15 cellular contexts compared by ENCODE assay signal in genomic region chr22:39284142-39284980, GRCh38. TPM values are rescaled to one million over a fixed set of nuclear protein-coding genes. Genes with fewer than 3 reads are reported as not detected.
A peak's percentile ranks its signal among the peaks of the same experiment; 100 is the strongest.
DNase-seq lines count a peak whose midpoint lies in the region; ATAC-seq and TF ChIP-seq lines count a peak whose summit lies in the region.
"Had no signal": no experiment of that assay in that cellular context is flagged by ENCODE, and none has a peak within 500 bp of the region (broad histone marks: within the 10 kb centered on the region; RNA-seq: fewer than 3 reads in every experiment).

No MANE protein-coding gene starts in this region.

- H3K27me3 ChIP-seq in left lung (peaks cover 0 to 9% of the 10 kb centered on the region in 2 donors), subcutaneous abdominal adipose tissue (ENCODE audit: control insufficient read depth in 5 of 5, insufficient read depth in 4 of 5, low read length in 5 of 5) (no peaks in the 10 kb centered on the region), Caco-2 (replicated peaks; ENCODE audit: control insufficient read depth, insufficient read depth, low read length) (no peaks in the 10 kb centered on the region)

- H3K27ac ChIP-seq in left lung (peak overlapping the region; percentile 53 to 80), subcutaneous abdominal adipose tissue (ENCODE audit: low read depth, low read length) (peak overlapping the region; percentile 77)
- H3K27ac ChIP-seq: KMS-11 had no signal

- no peaks in the 10 kb centered on the region for H3K36me3 ChIP-seq in left lung
- no peaks in the 10 kb centered on the region for H3K36me3 ChIP-seq in subcutaneous abdominal adipose tissue (ENCODE audit: control insufficient read depth in 5 of 5, insufficient read depth in 5 of 5, low read length in 5 of 5)
- H3K36me3 ChIP-seq in Caco-2 (ENCODE audit: control insufficient read depth, insufficient read depth, low read length) = no peaks in the 10 kb centered on the region
- H3K36me3 ChIP-seq: HAP-1 had no signal

- TF ChIP-seq CTCF in chondrocyte (IDR thresholded peaks at IDR 0.05) (no peak), left lung (IDR thresholded peaks at IDR 0.05) (no peak), Caco-2 (IDR thresholded peaks at IDR 0.05; ENCODE audit: insufficient read depth in 1 of 2, low read depth in 1 of 2, low read length in 1 of 2, severe bottlenecking in 1 of 2, unreplicated experiment in 1 of 2) (no peak)

- no peaks in the 10 kb centered on the region for H3K27me3 Mint-ChIP-seq in chondrocyte (ENCODE audit: low read depth)
- peaks cover 1% of the 10 kb centered on the region for H3K27me3 Mint-ChIP-seq in activated naive CD8-positive, alpha-beta T cell treated with anti-CD3 and anti-CD28 coated beads for 36 hours
- H3K27me3 Mint-ChIP-seq in Caco-2 (ENCODE audit: insufficient read depth, unreplicated experiment) = no peaks in the 10 kb centered on the region

- H3K4me1 ChIP-seq in left lung (peaks cover 3 to 63% of the 10 kb centered on the region in 2 donors), subcutaneous abdominal adipose tissue (ENCODE audit: control insufficient read depth in 5 of 5, insufficient read depth in 5 of 5, low read length in 5 of 5) (peaks cover 2 to 67% (median 38%) of the 10 kb centered on the region in 5 donors), Caco-2 (0 out of 2 replicates have a peak, but pooled peaks cover 8% of the 10 kb centered on the region)

- peaks cover 0 to 11% of the 10 kb centered on the region in 2 donors for H3K9me3 ChIP-seq in left lung
- peaks cover 0 to 13% (median 9%) of the 10 kb centered on the region in 5 donors for H3K9me3 ChIP-seq in subcutaneous abdominal adipose tissue (ENCODE audit: control insufficient read depth in 5 of 5, low read length in 5 of 5)
- no peaks in the 10 kb centered on the region for H3K9me3 ChIP-seq in Caco-2
- H3K9me3 ChIP-seq: HAP-1 had no signal

- BruUV-seq in Caco-2 (replicated peaks; lab: Mats Ljungman, UMichigan) = no TSS peak

- no peak for ATAC-seq in left lung

- intact Hi-C loops in left lung (cut with DNase I) (no loop called here), Caco-2 (cut with micrococcal nuclease; ENCODE audit: unreplicated experiment) (no loop called here)

- H3K9ac ChIP-seq in subcutaneous abdominal adipose tissue (ENCODE audit: low read length in 5 of 5) = no peak overlapping the region
- H3K9ac ChIP-seq: KMS-11 had no signal

- H3K9me3 Mint-ChIP-seq in chondrocyte (ENCODE audit: low read depth) (no peaks in the 10 kb centered on the region), Caco-2 (ENCODE audit: unreplicated experiment) (peaks cover 10% of the 10 kb centered on the region)
- no peaks in the 10 kb centered on the region for H3K9me3 Mint-ChIP-seq in activated naive CD8-positive, alpha-beta T cell treated with anti-CD3 and anti-CD28 coated beads for 36 hours
- H3K9me3 Mint-ChIP-seq: natural killer cell treated with Interleukin-12 subunit alpha and Interleukin-12 subunit beta and Interleukin-15 and Interleukin-18, amount 100 ng/mL, for 72 hours had no signal

- peaks cover 2% of the 10 kb centered on the region for H3K36me3 Mint-ChIP-seq in chondrocyte (ENCODE audit: low read depth)
- H3K36me3 Mint-ChIP-seq in activated naive CD8-positive, alpha-beta T cell treated with anti-CD3 and anti-CD28 coated beads for 36 hours = peaks cover 3% of the 10 kb centered on the region
- peaks cover 5% of the 10 kb centered on the region for H3K36me3 Mint-ChIP-seq in Caco-2 (ENCODE audit: insufficient read depth, unreplicated experiment)

- POLR2A ChIA-PET in Caco-2 (lab: Charles Lee) = no interaction called here

- peaks cover 19% of the 10 kb centered on the region for H3K4me1 Mint-ChIP-seq in chondrocyte (ENCODE audit: low read depth)
- H3K4me1 Mint-ChIP-seq in activated naive CD8-positive, alpha-beta T cell treated with anti-CD3 and anti-CD28 coated beads for 36 hours = peaks cover 6% of the 10 kb centered on the region
- H3K4me1 Mint-ChIP-seq in Caco-2 (ENCODE audit: low read depth, unreplicated experiment) = no peaks in the 10 kb centered on the region

- H3K27ac Mint-ChIP-seq in chondrocyte (ENCODE audit: unreplicated experiment) = no peak overlapping the region
- no peak overlapping the region for H3K27ac Mint-ChIP-seq in activated naive CD8-positive, alpha-beta T cell treated with anti-CD3 and anti-CD28 coated beads for 36 hours
- no peak overlapping the region for H3K27ac Mint-ChIP-seq in Caco-2 (ENCODE audit: unreplicated experiment)
- H3K27ac Mint-ChIP-seq: B cell; natural killer cell treated with Interleukin-12 subunit alpha and Interleukin-12 subunit beta and Interleukin-15 and Interleukin-18, amount 100 ng/mL, for 72 hours had no signal

- H3K4me3 ChIP-seq in left lung (no peak overlapping the region), subcutaneous abdominal adipose tissue (ENCODE audit: low read depth in 1 of 5, low read length in 5 of 5) (no peak overlapping the region), Caco-2 (ENCODE audit: low read depth, low read length) (no peak overlapping the region)
- H3K4me3 ChIP-seq: HAP-1 had no signal

- CTCF ChIA-PET in Caco-2 (lab: Charles Lee) = no interaction called here

- H3K4me3 Mint-ChIP-seq in chondrocyte (ENCODE audit: unreplicated experiment) = no peak overlapping the region
- H3K4me3 Mint-ChIP-seq in activated naive CD8-positive, alpha-beta T cell treated with anti-CD3 and anti-CD28 coated beads for 36 hours = no peak overlapping the region
- no peak overlapping the region for H3K4me3 Mint-ChIP-seq in Caco-2 (ENCODE audit: unreplicated experiment)
- H3K4me3 Mint-ChIP-seq: B cell; natural killer cell treated with Interleukin-12 subunit alpha and Interleukin-12 subunit beta and Interleukin-15 and Interleukin-18, amount 100 ng/mL, for 72 hours had no signal

- DNase-seq in NCI-H526 (lab: John Stamatoyannopoulos, UW) (peak; percentile 73 to 75), chondrocyte (ENCODE audit: low spot score) (peak; percentile 71), left lung (no peak), Caco-2 (no peak)
- DNase-seq in activated CD4-positive, CD25-positive, alpha-beta regulatory T cell (lab: John Stamatoyannopoulos, UW) = no peak
- no peak for DNase-seq in activated naive CD8-positive, alpha-beta T cell treated with anti-CD3 and anti-CD28 coated beads for 36 hours
- DNase-seq: activated gamma-delta T cell treated with Interleukin-2 at 50 U/mL for 16 hours; effector memory CD4-positive, alpha-beta T cell; NCI-H1417; stimulated activated naive CD4-positive, alpha-beta T cell had no signal

RNA-seq across cellular contexts. Expression of gene RPL3, which starts 35.1 kb away (rescaled TPM):
- total RNA-seq in chondrocyte (1,302 to 1,415 TPM (median 1,326 TPM) in 3 replicates), left lung (1,000 to 10,000 TPM; 1,506 to 1,575 TPM), Caco-2 (2022) (1,668 and 1,699 TPM in 2 replicates)
- total RNA-seq in activated naive CD8-positive, alpha-beta T cell treated with anti-CD3 and anti-CD28 coated beads for 36 hours = 1,000 to 10,000 TPM; 3,164 to 3,255 TPM

RNA-seq across cellular contexts. Expression of gene PDGFB, which starts 39.6 kb away (rescaled TPM):
- total RNA-seq in chondrocyte (10.5 to 16.9 TPM (median 16.5 TPM) in 3 replicates), left lung (10 to 100 TPM; 21.9 to 28.2 TPM), Caco-2 (2022) (7.2 and 8.3 TPM in 2 replicates)
- under 1 TPM; 0.35 to 0.40 TPM for total RNA-seq in activated naive CD8-positive, alpha-beta T cell treated with anti-CD3 and anti-CD28 coated beads for 36 hours
- total RNA-seq: B cell; natural killer cell treated with Interleukin-12 subunit alpha and Interleukin-12 subunit beta and Interleukin-15 and Interleukin-18, amount 100 ng/mL, for 72 hours had no signal

Comparison
In these comparisons a context has a peak if more than half of its experiments do, and no peak if none do; other contexts are left out.
1. DNase-seq: peak in NCI-H526 (2 of 2) and chondrocyte (single experiment); none in left lung (0 of 2), activated CD4-positive, CD25-positive, alpha-beta regulatory T cell (0 of 4), activated naive CD8-positive, alpha-beta T cell treated with anti-CD3 and anti-CD28 coated beads for 36 hours (single experiment) and Caco-2 (0 of 2).